In genomic region chr16:69762843-69763556, GRCh38 we compare ENCODE assay signal across 1 cellular context.
TF ChIP-seq lines count a peak whose summit lies in the region.

No MANE protein-coding gene starts in this region.

TF ChIP-seq in H1, 55 proteins besides CTCF, POLR2A, EP300 and RAD21:
- TF ChIP-seq TAF1 (IDR thresholded peaks at IDR 0.05; ENCODE audit: low read depth, low read length): peak; percentile 10; the same call in 1 of the 2 replicates
- TF ChIP-seq KDM1A (IDR thresholded peaks at IDR 0.05; ENCODE audit: borderline replicate concordance, low read length): no peak
- 0 out of 4 replicates have a peak, but pooled peaks of 1 of the 2 experiments have one; percentile 23 for TF ChIP-seq SIN3A (conservative IDR thresholded peaks at IDR 0.05 in 1 of 2, IDR thresholded peaks at IDR 0.05 in 1 of 2; ENCODE audit: low read depth in 1 of 2, low read length in 2 of 2)
- TF ChIP-seq HDAC2 (IDR thresholded peaks at IDR 0.05; ENCODE audit: borderline replicate concordance in 1 of 2, low read depth in 2 of 2, low read length in 2 of 2): 0 out of 4 replicates have a peak, but pooled peaks of 1 of the 2 experiments have one; percentile 70
- TF ChIP-seq E2F6 (IDR thresholded peaks at IDR 0.05): no peak
